10 cellular contexts compared by ENCODE assay signal in genomic region chr1:28811766-28812668, GRCh38. TPM values are rescaled to one million over a fixed set of nuclear protein-coding genes. Genes with fewer than 3 reads are reported as not detected.
DNase-seq lines count a peak whose midpoint lies in the region; ATAC-seq and TF ChIP-seq lines count a peak whose summit lies in the region.
"Had no signal": no experiment of that assay in that cellular context is flagged by ENCODE, and none has a peak within 500 bp of the region (broad histone marks: within the 10 kb centered on the region; RNA-seq: fewer than 3 reads in every experiment).

OPRD1 (plus strand) TSS chr1:28812170; CDS start chr1:28812384, 214 bp downstream.

- H2BK15ac ChIP-seq in neuronal stem cell (ENCODE audit: low read length) = no peak within 1 kb of the TSS

- TF ChIP-seq RAD21 in Ishikawa (IDR thresholded peaks at IDR 0.05; ENCODE audit: low read depth) = no peak

- peak; percentile 62 for DNase-seq in NCI-H748 (lab: John Stamatoyannopoulos, UW; ENCODE audit: unreplicated experiment)
- DNase-seq in NCI-H748 treated with DMSO at 0.1 percent for 48 hours (lab: John Stamatoyannopoulos, UW) = no peak
- no peak for DNase-seq in neuronal stem cell (ENCODE audit: low spot score)
- DNase-seq: spleen had no signal

- peaks cover 51% of the 10 kb centered on the region for H3K27me3 ChIP-seq in ectodermal cell (ENCODE audit: control insufficient read depth, insufficient read depth, low read length, poor library complexity, severe bottlenecking)
- peaks cover 12 to 72% (median 25%) of the 10 kb centered on the region in 3 experiments for H3K27me3 ChIP-seq in neuronal stem cell (ENCODE audit: control insufficient read depth in 3 of 3, insufficient read depth in 3 of 3, low read depth in 1 of 3, low read length in 3 of 3)

- H2AK5ac ChIP-seq in neuronal stem cell (ENCODE audit: low read depth, low read length) = no peak within 1 kb of the TSS

- ATAC-seq in GM18867 (IDR thresholded peaks at IDR 0.05; ENCODE audit: unreplicated experiment) = no peak
- ATAC-seq in HG02610 (IDR thresholded peaks at IDR 0.05; ENCODE audit: unreplicated experiment) = no peak
- no peak for ATAC-seq in GM19324 (IDR thresholded peaks at IDR 0.05; ENCODE audit: low FRiP score, unreplicated experiment)

- peak within 1 kb of the TSS; percentile 29 for H3K4me3 ChIP-seq in ectodermal cell (ENCODE audit: insufficient read depth, low read depth, low read length)
- peak within 1 kb of the TSS in 1 of 2 donors; percentile 62 for H3K4me3 ChIP-seq in neuronal stem cell (ENCODE audit: low read length in 2 of 2)

- peak within 1 kb of the TSS; percentile 84 for H3K18ac ChIP-seq in neuronal stem cell (ENCODE audit: low read length)

- H2BK12ac ChIP-seq in neuronal stem cell (ENCODE audit: low read length) = peak within 1 kb of the TSS; percentile 50

- TF ChIP-seq EP300 in Ishikawa (IDR thresholded peaks at IDR 0.05; ENCODE audit: borderline replicate concordance) = no peak

- H3K36me3 ChIP-seq in ectodermal cell (ENCODE audit: control insufficient read depth, insufficient read depth, low read length) = no peaks in the 10 kb centered on the region
- no peaks in the 10 kb centered on the region for H3K36me3 ChIP-seq in neuronal stem cell (replicated peaks in 1 of 2; ENCODE audit: control insufficient read depth in 2 of 2, insufficient read depth in 2 of 2, low read length in 2 of 2)
- H3K36me3 ChIP-seq: spleen had no signal

- H3K14ac ChIP-seq in neuronal stem cell (ENCODE audit: low read length) = peak within 1 kb of the TSS; percentile 31

- no peak within 1 kb of the TSS for H3K27ac ChIP-seq in ectodermal cell (ENCODE audit: insufficient read depth, low read depth, low read length, poor library complexity, severe bottlenecking)
- no peak within 1 kb of the TSS for H3K27ac ChIP-seq in neuronal stem cell (replicated peaks; ENCODE audit: low read length)
- H3K27ac ChIP-seq: KMS-11, spleen had no signal

- no peak within 1 kb of the TSS for H2BK5ac ChIP-seq in neuronal stem cell (ENCODE audit: low read length)

- peak within 1 kb of the TSS; percentile 78 for H3K4me2 ChIP-seq in neuronal stem cell (ENCODE audit: insufficient read depth, low read length, poor library complexity, severe bottlenecking)
- H3K4me2 ChIP-seq: KMS-11 had no signal

- peak within 1 kb of the TSS; percentile 41 for H3K4ac ChIP-seq in neuronal stem cell (ENCODE audit: low read length)

- H3K79me1 ChIP-seq in neuronal stem cell (ENCODE audit: low read depth, low read length) = no peaks in the 10 kb centered on the region

- H3K23ac ChIP-seq in neuronal stem cell (ENCODE audit: low read depth, low read length, poor library complexity) = peak within 1 kb of the TSS; percentile 94

- H3K9ac ChIP-seq in neuronal stem cell (ENCODE audit: low read depth, low read length, poor library complexity) = peak within 1 kb of the TSS; percentile 73
- H3K9ac ChIP-seq: KMS-11 had no signal

- H4K91ac ChIP-seq in neuronal stem cell (ENCODE audit: low read depth, low read length, poor library complexity) = no peak within 1 kb of the TSS

- H2AFZ ChIP-seq in neuronal stem cell (ENCODE audit: low read length) = peak within 1 kb of the TSS; percentile 56

- WGBS in ectodermal cell, 2 experiments = 5 to 6% methylated on average over 108 of the region's 108 CpGs
- no CpG with 5 or more reads among the region's 108 CpGs for WGBS in neuronal stem cell (ENCODE audit: extremely low coverage in 2 of 2, insufficient read length in 2 of 2, insufficient replicate concordance in 1 of 2), 2 donors

- H3K9me3 ChIP-seq in ectodermal cell (ENCODE audit: control insufficient read depth, low read length) (no peaks in the 10 kb centered on the region), neuronal stem cell (replicated peaks in 1 of 2; ENCODE audit: control insufficient read depth in 2 of 2, insufficient read depth in 1 of 2, low read depth in 1 of 2, low read length in 2 of 2) (peaks cover 1 to 3% of the 10 kb centered on the region in 2 donors)
- H3K9me3 ChIP-seq: spleen had no signal

- peaks cover 13% of the 10 kb centered on the region for H3K4me1 ChIP-seq in ectodermal cell (ENCODE audit: control insufficient read depth, insufficient read depth, low read length)
- peaks cover 0 to 6% of the 10 kb centered on the region in 2 donors for H3K4me1 ChIP-seq in neuronal stem cell (ENCODE audit: control insufficient read depth in 2 of 2, insufficient read depth in 1 of 2, low read depth in 1 of 2, low read length in 2 of 2)

- no peak within 1 kb of the TSS for H4K8ac ChIP-seq in neuronal stem cell (ENCODE audit: low read depth, low read length)

- H2BK120ac ChIP-seq in neuronal stem cell (ENCODE audit: low read depth, low read length) = peak within 1 kb of the TSS; percentile 30

TF ChIP-seq in Ishikawa, 13 proteins besides CTCF, POLR2A, EP300 and RAD21:
- TF ChIP-seq YY1 (IDR thresholded peaks at IDR 0.05; ENCODE audit: low read depth) = no peak
- TF ChIP-seq, protein P1, sequence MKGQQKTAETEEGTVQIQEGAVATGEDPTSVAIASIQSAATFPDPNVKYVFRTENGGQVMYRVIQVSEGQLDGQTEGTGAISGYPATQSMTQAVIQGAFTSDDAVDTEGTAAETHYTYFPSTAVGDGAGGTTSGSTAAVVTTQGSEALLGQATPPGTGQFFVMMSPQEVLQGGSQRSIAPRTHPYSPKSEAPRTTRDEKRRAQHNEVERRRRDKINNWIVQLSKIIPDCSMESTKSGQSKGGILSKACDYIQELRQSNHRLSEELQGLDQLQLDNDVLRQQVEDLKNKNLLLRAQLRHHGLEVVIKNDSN (IDR thresholded peaks at IDR 0.05) = peak; percentile 63

RNA-seq across cellular contexts. Expression of gene OPRD1, which starts in this region (rescaled TPM):
- polyA plus RNA-seq in ectodermal cell (2013, experiment 1 of 4) = 0.98 TPM
- polyA plus RNA-seq in ectodermal cell (2013, experiment 2 of 4) = 0.85 TPM
- 0.69 TPM for polyA plus RNA-seq in ectodermal cell (2013, experiment 3 of 4)
- polyA plus RNA-seq in ectodermal cell (2013, experiment 4 of 4) = 0.69 TPM
- polyA plus RNA-seq in neuronal stem cell (2013, experiment 1 of 2) = 0.33 TPM
- 0.42 TPM for polyA plus RNA-seq in neuronal stem cell (2013, experiment 2 of 2)
- polyA plus RNA-seq: spleen had no signal
